Comparison of ENCODE assay signal across 1 cellular context in genomic region chr3:30847589-30847988, GRCh38.
TF ChIP-seq lines count a peak whose summit lies in the region.

No MANE protein-coding gene starts in this region.

TF ChIP-seq in WTC11, 78 proteins besides CTCF, POLR2A, EP300 and RAD21 (continued from another document):
- TF ChIP-seq NR1H2 (CRISPR knock-in tag; IDR thresholded peaks at IDR 0.05) = no peak
- no peak for TF ChIP-seq FOXK1 (CRISPR knock-in tag; IDR thresholded peaks at IDR 0.05)
- no peak for TF ChIP-seq TEAD1 (CRISPR knock-in tag; IDR thresholded peaks at IDR 0.05)
- no peak for TF ChIP-seq KAT7 (CRISPR knock-in tag; IDR thresholded peaks at IDR 0.05; ENCODE audit: borderline replicate concordance)
- TF ChIP-seq OVOL2 (CRISPR knock-in tag; IDR thresholded peaks at IDR 0.05; ENCODE audit: borderline replicate concordance) = no peak
- TF ChIP-seq HMGA2 (CRISPR knock-in tag; IDR thresholded peaks at IDR 0.05) = no peak
- TF ChIP-seq ZNF671 (CRISPR knock-in tag; IDR thresholded peaks at IDR 0.05) = no peak
- no peak for TF ChIP-seq ZMAT4 (CRISPR knock-in tag; IDR thresholded peaks at IDR 0.05)
